Comparison of ENCODE assay signal across 9 cellular contexts in genomic region chr11:1263036-1263435, GRCh38. TPM values are rescaled to one million over a fixed set of nuclear protein-coding genes. Genes with fewer than 3 reads are reported as not detected.
DNase-seq lines count a peak whose midpoint lies in the region; ATAC-seq and TF ChIP-seq lines count a peak whose summit lies in the region.
"Had no signal": no experiment of that assay in that cellular context is flagged by ENCODE, and none has a peak within 500 bp of the region (broad histone marks: within the 10 kb centered on the region; RNA-seq: fewer than 3 reads in every experiment).

No MANE protein-coding gene starts in this region.

- peaks cover 18% of the 10 kb centered on the region for H3K4me1 ChIP-seq in lower lobe of right lung

- DNase-seq in Right ventricle myocardium inferior (ENCODE audit: missing footprints) (peak; percentile 21), cardiac septum (ENCODE audit: low spot score) (no peak), lower lobe of right lung (peak; percentile 47), 8988T (no peak), epidermal melanocyte (ENCODE audit: insufficient read length, low spot score) (no peak), NCI-H446 treated with DMSO at 0.1 percent for 48 hours (lab: John Stamatoyannopoulos, UW) (no peak)

- peak overlapping the region; percentile 90 for H3K27ac ChIP-seq in angular gyrus (ENCODE audit: low read depth, low read length)
- H3K27ac ChIP-seq in lower lobe of right lung: peak overlapping the region; percentile 72

- no peaks in the 10 kb centered on the region for H3K27me3 ChIP-seq in lower lobe of right lung (ENCODE audit: low read depth)
- H3K27me3 ChIP-seq: pancreas had no signal

- intact Hi-C loops in Right ventricle myocardium inferior (cut with DNase I) (loop anchor here (2.0 to 5.0 kb wide), 2 partner anchors 46 to 254 kb away; partner anchors contain the start of gene TOLLIP), cardiac septum (cut with DNase I) (loop anchor here (2.0 kb wide), 1 partner anchor 48 kb away; no protein-coding TSS in a partner anchor), lower lobe of right lung (cut with DNase I) (no loop called here)

- no peak for TF ChIP-seq CTCF in lower lobe of right lung (IDR thresholded peaks at IDR 0.05)

- no peaks in the 10 kb centered on the region for H3K36me3 ChIP-seq in lower lobe of right lung
- H3K36me3 ChIP-seq: pancreas had no signal

- peak overlapping the region; percentile 62 for H3K4me3 ChIP-seq in lower lobe of right lung

- ATAC-seq in Right ventricle myocardium inferior (peak; percentile 23), lower lobe of right lung (peak; percentile 18 to 31), HG02763 (IDR thresholded peaks at IDR 0.05; ENCODE audit: unreplicated experiment) (no peak)

- no peaks in the 10 kb centered on the region for H3K9me3 ChIP-seq in lower lobe of right lung
- H3K9me3 ChIP-seq: pancreas had no signal

RNA-seq across cellular contexts. Expression of gene MUC5B, which starts 40.2 kb away (rescaled TPM):
- total RNA-seq in Right ventricle myocardium inferior (not detected), cardiac septum (not detected), lower lobe of right lung (57.5 TPM)

RNA-seq across cellular contexts. Expression of gene TOLLIP, which starts 46.4 kb away (rescaled TPM):
- total RNA-seq in Right ventricle myocardium inferior: 46.8 TPM
- total RNA-seq in cardiac septum: 46.9 TPM
- 68.4 TPM for total RNA-seq in lower lobe of right lung

Comparison
In these comparisons a context has a peak if more than half of its experiments do, and no peak if none do; other contexts are left out.
1. DNase-seq: peak in Right ventricle myocardium inferior (single experiment) and lower lobe of right lung (single experiment); none in cardiac septum (single experiment), 8988T (single experiment), epidermal melanocyte (single experiment) and NCI-H446 treated with DMSO at 0.1 percent for 48 hours (single experiment).
2. RNA of gene MUC5B, which starts 40.2 kb away (total RNA-seq): 57.5 TPM in lower lobe of right lung (single experiment); not detected in Right ventricle myocardium inferior (single experiment) and not detected in cardiac septum (single experiment); every median in the first group is over 10 times any median in the second.